ENCODE assay signal across 29 cellular contexts in genomic region chr10:112528235-112528634, GRCh38.
"Had no signal": no experiment of that assay in that cellular context is flagged by ENCODE, and none has a peak within 500 bp of the region (broad histone marks: within the 10 kb centered on the region; RNA-seq: fewer than 3 reads in every experiment).

No MANE protein-coding gene starts in this region.

- H3K9me3 Mint-ChIP-seq: dendritic cell treated with granulocyte-macrophage colony-stimulating factor and Interleukin-4, amounts not matched to agents 40 ng/mL and 50 ng/mL, for 4 days; effector memory CD8-positive, alpha-beta T cell; endodermal cell; mesothelial cell of epicardium; naive B cell; naive thymus-derived CD8-positive, alpha-beta T cell had no signal

- FAIRE-seq: endometrium, islet of Langerhans, keratinocyte had no signal

- H3K27ac Mint-ChIP-seq: dendritic cell treated with granulocyte-macrophage colony-stimulating factor and Interleukin-4, amounts not matched to agents 40 ng/mL and 50 ng/mL, for 4 days; effector memory CD8-positive, alpha-beta T cell; endodermal cell; mesothelial cell of epicardium had no signal

- H3K4me1 ChIP-seq: colonic mucosa, gastrocnemius medialis had no signal

- DNase-seq: colonic mucosa; cortex of kidney; effector CD8-positive, alpha-beta T cell; effector memory CD8-positive, alpha-beta T cell; endodermal cell; erythroblast; esophagus squamous epithelium; foreskin fibroblast; foreskin melanocyte; gastrocnemius medialis; glutamatergic neuron; head of caudate nucleus; heart right ventricle; hippocampal formation; left cardiac atrium; left lung; left ventricle myocardium superior; lower lobe of right lung; mesenchymal stem cell; mucosa of descending colon; naive B cell; naive thymus-derived CD8-positive, alpha-beta T cell had no signal

- H3K4me3 ChIP-seq: colonic mucosa, esophagus squamous epithelium, gastrocnemius medialis, heart right ventricle, left lung, lower lobe of right lung, mucosa of descending colon had no signal

- H3K4me3 Mint-ChIP-seq: dendritic cell treated with granulocyte-macrophage colony-stimulating factor and Interleukin-4, amounts not matched to agents 40 ng/mL and 50 ng/mL, for 4 days; effector memory CD8-positive, alpha-beta T cell; endodermal cell; mesothelial cell of epicardium; naive B cell; naive thymus-derived CD8-positive, alpha-beta T cell had no signal

- H3K27me3 Mint-ChIP-seq: dendritic cell treated with granulocyte-macrophage colony-stimulating factor and Interleukin-4, amounts not matched to agents 40 ng/mL and 50 ng/mL, for 4 days; effector memory CD8-positive, alpha-beta T cell; naive B cell; naive thymus-derived CD8-positive, alpha-beta T cell had no signal

- ATAC-seq: effector memory CD8-positive, alpha-beta T cell; esophagus mucosa; gastrocnemius medialis; heart right ventricle; left cardiac atrium; left lung; left ventricle myocardium superior; lower lobe of right lung; mucosa of descending colon; naive thymus-derived CD8-positive, alpha-beta T cell had no signal

- H3K9me3 ChIP-seq: colonic mucosa, esophagus squamous epithelium, gastrocnemius medialis, heart right ventricle, left lung, lower lobe of right lung, mucosa of descending colon had no signal

- H3K27ac ChIP-seq: colonic mucosa, epithelial cell of prostate, esophagus squamous epithelium, gastrocnemius medialis, heart right ventricle, left lung, lower lobe of right lung had no signal

- H3K36me3 ChIP-seq: colonic mucosa, gastrocnemius medialis, left lung, lower lobe of right lung had no signal

- H3K27me3 ChIP-seq: colonic mucosa, esophagus squamous epithelium, gastrocnemius medialis, heart right ventricle, left lung had no signal
